ENCODE assay signal across 10 cellular contexts in the genomic region with DNA sequence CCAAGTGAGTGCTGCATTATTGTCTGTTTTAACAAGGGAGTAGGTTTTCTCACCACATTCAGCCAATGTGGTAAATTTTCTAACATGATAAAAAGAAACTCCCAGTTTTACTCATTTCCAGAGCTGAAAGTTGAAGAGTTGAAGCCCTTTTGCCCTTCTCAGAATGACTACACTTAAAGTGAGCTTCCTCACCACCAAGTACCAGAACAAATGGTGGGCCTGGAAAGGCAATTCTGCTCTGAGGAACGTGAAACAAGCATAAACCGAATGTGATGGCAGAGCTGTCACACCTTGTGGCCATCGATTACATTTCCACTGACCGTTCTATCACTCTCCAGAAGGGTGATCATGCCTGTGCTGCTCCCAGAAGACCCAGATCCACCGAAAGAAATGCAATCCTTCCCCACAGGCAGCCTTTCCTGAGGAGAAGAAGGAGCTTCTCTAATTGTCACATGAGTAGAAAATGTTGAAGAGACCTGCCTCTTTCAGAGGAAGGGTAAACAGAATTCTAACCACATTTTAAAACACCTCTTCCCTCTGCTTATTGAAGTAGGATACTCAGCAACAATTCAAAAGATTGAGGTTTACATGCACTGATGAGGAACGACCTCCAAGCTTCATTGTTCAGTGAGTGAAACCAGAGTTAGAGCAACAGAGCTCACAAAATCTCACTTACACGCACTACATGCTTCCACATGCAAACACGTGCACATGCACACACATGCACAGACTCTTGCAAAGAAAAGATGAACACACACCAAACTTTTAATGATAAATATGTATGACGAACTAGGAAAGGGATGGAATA. TPM values are rescaled to one million over a fixed set of nuclear protein-coding genes. Genes with fewer than 3 reads are reported as not detected.
A peak's percentile ranks its signal among the peaks of the same experiment; 100 is the strongest.
DNase-seq lines count a peak whose midpoint lies in the region; ATAC-seq and TF ChIP-seq lines count a peak whose summit lies in the region.
"Had no signal": no experiment of that assay in that cellular context is flagged by ENCODE, and none has a peak within 500 bp of the region (broad histone marks: within the 10 kb centered on the region; RNA-seq: fewer than 3 reads in every experiment).

No MANE protein-coding gene starts in this region.

- H2AFZ ChIP-seq in trophoblast cell (ENCODE audit: insufficient read depth, low read length, poor library complexity): no peak overlapping the region

- no peaks in the 10 kb centered on the region for H3K36me3 ChIP-seq in trophoblast cell (ENCODE audit: control insufficient read depth in 1 of 2, insufficient read depth in 2 of 2, low read length in 2 of 2)
- no peaks in the 10 kb centered on the region for H3K36me3 ChIP-seq in upper lobe of left lung
- H3K36me3 ChIP-seq in psoas muscle (ENCODE audit: insufficient read depth in 1 of 2, low read depth in 1 of 2): no peaks in the 10 kb centered on the region

- DNase-seq in DMS79 (lab: John Stamatoyannopoulos, UW): peak; percentile 25
- DNase-seq in T-helper 17 cell: no peak
- no peak for DNase-seq in trophoblast cell
- DNase-seq in upper lobe of left lung: no peak
- no peak for DNase-seq in psoas muscle
- DNase-seq in HCEC 1CT: no peak
- DNase-seq: activated CD8-positive, alpha-beta memory T cell treated with anti-CD3 and anti-CD28 coated beads for 24 hours had no signal

- H2BK5ac ChIP-seq in trophoblast cell (ENCODE audit: low read depth, low read length, poor library complexity): no peak overlapping the region

- H3K79me2 ChIP-seq in trophoblast cell (ENCODE audit: control insufficient read depth, insufficient read depth, low read length, poor library complexity): no peaks in the 10 kb centered on the region

- peaks cover 41% of the 10 kb centered on the region for H3K27me3 Mint-ChIP-seq in T-helper 17 cell

- H4K12ac ChIP-seq in trophoblast cell (ENCODE audit: low read depth, low read length): no peak overlapping the region

- H3K18ac ChIP-seq in trophoblast cell (ENCODE audit: low read length): no peak overlapping the region

- no peaks in the 10 kb centered on the region for H3K4me1 ChIP-seq in trophoblast cell (ENCODE audit: control insufficient read depth in 1 of 2, insufficient read depth in 2 of 2, low read length in 2 of 2)
- H3K4me1 ChIP-seq in upper lobe of left lung: no peaks in the 10 kb centered on the region
- no peaks in the 10 kb centered on the region for H3K4me1 ChIP-seq in psoas muscle

- no peak overlapping the region for H2AK5ac ChIP-seq in trophoblast cell (ENCODE audit: low read length)

- H3K27me3 ChIP-seq in trophoblast cell (ENCODE audit: insufficient read depth, low read length): no peaks in the 10 kb centered on the region
- no peaks in the 10 kb centered on the region for H3K27me3 ChIP-seq in upper lobe of left lung
- no peaks in the 10 kb centered on the region for H3K27me3 ChIP-seq in psoas muscle (ENCODE audit: insufficient read depth in 3 of 3, low read length in 2 of 3)

- no peak overlapping the region for H3K9ac ChIP-seq in trophoblast cell (ENCODE audit: low read length)

- peak; percentile 79 for ATAC-seq in GM19023 (IDR thresholded peaks at IDR 0.05; ENCODE audit: unreplicated experiment)
- ATAC-seq in HG02938 (IDR thresholded peaks at IDR 0.05; ENCODE audit: unreplicated experiment): peak; percentile 83
- peak; percentile 23 for ATAC-seq in T-helper 17 cell
- no peak for ATAC-seq in upper lobe of left lung (ENCODE audit: low FRiP score in 2 of 2)
- ATAC-seq in psoas muscle: no peak

- H3K4me3 ChIP-seq in trophoblast cell (ENCODE audit: low read depth, low read length): no peak overlapping the region
- H3K4me3 ChIP-seq in upper lobe of left lung: no peak overlapping the region
- no peak overlapping the region for H3K4me3 ChIP-seq in psoas muscle

- peak overlapping the region; percentile 43 for H3K4me3 Mint-ChIP-seq in T-helper 17 cell

- H3K27ac ChIP-seq in trophoblast cell (ENCODE audit: low read depth, low read length) (no peak overlapping the region), upper lobe of left lung (no peak overlapping the region), psoas muscle (no peak overlapping the region)

- no peak for TF ChIP-seq POLR2A in upper lobe of left lung (IDR thresholded peaks at IDR 0.05)

- no peak overlapping the region for H3K14ac ChIP-seq in trophoblast cell (ENCODE audit: low read length)

- no CpG with 5 or more reads among the region's 9 CpGs for WGBS in trophoblast cell (ENCODE audit: extremely low coverage, insufficient coverage, insufficient read length)
- WGBS in upper lobe of left lung, 2 donors: 65 to 67% methylated on average over 9 of the region's 9 CpGs
- WGBS in psoas muscle, 3 donors: 61 to 64% (median 63%) methylated on average over 9 of the region's 9 CpGs

- intact Hi-C loops in psoas muscle (cut with DNase I): no loop called here

- no peak for TF ChIP-seq EP300 in upper lobe of left lung (IDR thresholded peaks at IDR 0.05)

- no peak overlapping the region for H3K4me2 ChIP-seq in trophoblast cell (ENCODE audit: low read length)

- H4K8ac ChIP-seq in trophoblast cell (ENCODE audit: low read depth, low read length): no peak overlapping the region

- H3K27ac Mint-ChIP-seq in T-helper 17 cell: no peak overlapping the region

- no peak overlapping the region for H2BK120ac ChIP-seq in trophoblast cell (ENCODE audit: insufficient read depth, low read length, poor library complexity)

- TF ChIP-seq CTCF in upper lobe of left lung (IDR thresholded peaks at IDR 0.05) (no peak), psoas muscle (IDR thresholded peaks at IDR 0.05) (no peak)

- H3K79me1 ChIP-seq in trophoblast cell (ENCODE audit: low read length): no peaks in the 10 kb centered on the region

- H3K9me3 ChIP-seq in T-helper 17 cell (ENCODE audit: control insufficient read depth, low read length, poor library complexity, severe bottlenecking) (peaks cover 4% of the 10 kb centered on the region), trophoblast cell (ENCODE audit: insufficient read depth, low read depth, low read length) (peaks cover 3% of the 10 kb centered on the region), upper lobe of left lung (peaks cover 0 to 4% (median 2%) of the 10 kb centered on the region in 4 donors), psoas muscle (peaks cover 8% of the 10 kb centered on the region)

- no peak overlapping the region for H2BK12ac ChIP-seq in trophoblast cell (ENCODE audit: low read length)

- no peak overlapping the region for H4K91ac ChIP-seq in trophoblast cell (ENCODE audit: low read depth, low read length)

- no peak overlapping the region for H3K23ac ChIP-seq in trophoblast cell (ENCODE audit: low read length)

- H3K4ac ChIP-seq in trophoblast cell (ENCODE audit: low read depth, low read length): no peak overlapping the region

- peaks cover 23% of the 10 kb centered on the region for H3K4me1 Mint-ChIP-seq in T-helper 17 cell

- no peaks in the 10 kb centered on the region for H3K36me3 Mint-ChIP-seq in T-helper 17 cell (ENCODE audit: low read depth)

RNA-seq across cellular contexts. Expression of gene CCR9, which starts 21.4 kb away (rescaled TPM):
- 1 to 10 TPM; 4.0 to 4.7 TPM for total RNA-seq in T-helper 17 cell
- not detected in 2 replicates for polyA plus RNA-seq in trophoblast cell (2013)
- under 1 TPM in 2 of 6 donors, not detected in 4; 0.11 to 0.13 TPM for total RNA-seq in upper lobe of left lung
- total RNA-seq in psoas muscle: not detected
- under 1 TPM in 1 of 3 donors, not detected in 2; 0.03 TPM for polyA plus RNA-seq in psoas muscle
- total RNA-seq: subcutaneous adipose tissue had no signal

RNA-seq across cellular contexts. Expression of gene LZTFL1, which starts 23.0 kb away (rescaled TPM):
- total RNA-seq in T-helper 17 cell: 10 to 100 TPM; 13.0 to 18.1 TPM
- polyA plus RNA-seq in trophoblast cell (2013): 12.4 and 12.8 TPM in 2 replicates
- 10 to 100 TPM; 19.9 to 51.7 (median 31.3) TPM for total RNA-seq in upper lobe of left lung
- total RNA-seq in psoas muscle: 1 to 10 TPM; 4.2 to 5.6 (median 5.4) TPM
- 10 to 100 TPM in 1 of 3 donors, 1 to 10 TPM in 2; 3.1 to 15.9 (median 4.0) TPM for polyA plus RNA-seq in psoas muscle

Comparison
In these comparisons a context has a peak if more than half of its experiments do, and no peak if none do; other contexts are left out.
1. ATAC-seq: peak in GM19023 (single experiment), HG02938 (single experiment) and T-helper 17 cell (single experiment); none in upper lobe of left lung (0 of 2) and psoas muscle (0 of 4).
2. RNA of gene CCR9, which starts 21.4 kb away (total RNA-seq): 4.0 to 4.7 TPM in T-helper 17 cell; 0.11 to 0.13 TPM in upper lobe of left lung and not detected in psoas muscle; every median in the first group is over 4 times any median in the second.